21 cellular contexts compared by ENCODE assay signal in genomic region chr9:99024959-99025358, GRCh38.
"Had no signal": no experiment of that assay in that cellular context is flagged by ENCODE, and none has a peak within 500 bp of the region (broad histone marks: within the 10 kb centered on the region; RNA-seq: fewer than 3 reads in every experiment).

No MANE protein-coding gene starts in this region.

- H3K79me2 ChIP-seq: hepatocyte had no signal

- H3K27ac Mint-ChIP-seq: activated CD4-positive, alpha-beta memory T cell treated with anti-CD3 and anti-CD28 coated beads, Interleukin-2, amount 10 ng/mL, durations not matched to agents 7 days and 5 days; activated naive CD4-positive, alpha-beta T cell treated with anti-CD3 and anti-CD28 coated beads for 36 hours; activated naive CD8-positive, alpha-beta T cell treated with anti-CD3 and anti-CD28 coated beads, Interleukin-2, amount 50 U/mL, for 24 hours; naive thymus-derived CD8-positive, alpha-beta T cell; T-helper 17 cell had no signal

- ATAC-seq: activated naive CD8-positive, alpha-beta T cell treated with anti-CD3 and anti-CD28 coated beads, Interleukin-2, amount 50 U/mL, for 24 hours; effector memory CD8-positive, alpha-beta T cell; left lung; mucosa of descending colon; naive thymus-derived CD8-positive, alpha-beta T cell; T-helper 17 cell had no signal

- H3K4me3 ChIP-seq: ascending aorta, coronary artery, hepatocyte, left lung, mucosa of descending colon, skin epidermis, tibial artery, uterus had no signal

- DNase-seq: activated CD4-positive, alpha-beta memory T cell treated with anti-CD3 and anti-CD28 coated beads, Interleukin-2, amount 10 ng/mL, durations not matched to agents 7 days and 5 days; activated CD4-positive, alpha-beta T cell treated with anti-CD3 and anti-CD28 coated beads for 4 hours; activated naive CD4-positive, alpha-beta T cell treated with anti-CD3 and anti-CD28 coated beads for 36 hours; activated naive CD8-positive, alpha-beta T cell treated with anti-CD3 and anti-CD28 coated beads, Interleukin-2, amount 50 U/mL, for 24 hours; caudate nucleus; effector memory CD8-positive, alpha-beta T cell; kidney; left lung; mucosa of descending colon; naive thymus-derived CD8-positive, alpha-beta T cell; retina; stimulated activated CD4-positive, alpha-beta T cell treated with anti-CD3 and anti-CD28 coated beads, Interleukin-4, amount 100 ng/mL, for 24 hours; stimulated activated naive CD4-positive, alpha-beta T cell; T-helper 17 cell; tibial artery; uterus had no signal

- H3K4me3 Mint-ChIP-seq: activated CD4-positive, alpha-beta memory T cell treated with anti-CD3 and anti-CD28 coated beads, Interleukin-2, amount 10 ng/mL, durations not matched to agents 7 days and 5 days; activated naive CD4-positive, alpha-beta T cell treated with anti-CD3 and anti-CD28 coated beads for 36 hours; activated naive CD8-positive, alpha-beta T cell treated with anti-CD3 and anti-CD28 coated beads, Interleukin-2, amount 50 U/mL, for 24 hours; effector memory CD8-positive, alpha-beta T cell; naive thymus-derived CD8-positive, alpha-beta T cell; T-helper 17 cell had no signal

- H3K36me3 ChIP-seq: ascending aorta, left lung, uterus had no signal

- H3K27ac ChIP-seq: ascending aorta, epithelial cell of prostate, hepatocyte, left lung, skin epidermis, uterus had no signal

- H2AFZ ChIP-seq: hepatocyte had no signal

- H3K36me3 Mint-ChIP-seq: naive thymus-derived CD8-positive, alpha-beta T cell had no signal

- H3K4me2 ChIP-seq: hepatocyte had no signal

- H3K27me3 Mint-ChIP-seq: activated naive CD8-positive, alpha-beta T cell treated with anti-CD3 and anti-CD28 coated beads, Interleukin-2, amount 50 U/mL, for 24 hours; T-helper 17 cell had no signal

- H3K9me3 ChIP-seq: ascending aorta, left lung, mucosa of descending colon, tibial artery, uterus had no signal

- H3K9me3 Mint-ChIP-seq: activated CD4-positive, alpha-beta memory T cell treated with anti-CD3 and anti-CD28 coated beads, Interleukin-2, amount 10 ng/mL, durations not matched to agents 7 days and 5 days; activated naive CD4-positive, alpha-beta T cell treated with anti-CD3 and anti-CD28 coated beads for 36 hours; activated naive CD8-positive, alpha-beta T cell treated with anti-CD3 and anti-CD28 coated beads, Interleukin-2, amount 50 U/mL, for 24 hours; effector memory CD8-positive, alpha-beta T cell; naive thymus-derived CD8-positive, alpha-beta T cell had no signal

- H3K27me3 ChIP-seq: ascending aorta, hepatocyte, left lung, tibial artery, uterus had no signal

- FAIRE-seq: kidney had no signal

- H3K4me1 ChIP-seq: uterus had no signal
